19 cellular contexts compared by ENCODE assay signal in genomic region chr3:42732196-42732828, GRCh38. TPM values are rescaled to one million over a fixed set of nuclear protein-coding genes. Genes with fewer than 3 reads are reported as not detected.
DNase-seq lines count a peak whose midpoint lies in the region; ATAC-seq and TF ChIP-seq lines count a peak whose summit lies in the region.
"Had no signal": no experiment of that assay in that cellular context is flagged by ENCODE, and none has a peak within 500 bp of the region (broad histone marks: within the 10 kb centered on the region; RNA-seq: fewer than 3 reads in every experiment).

No MANE protein-coding gene starts in this region.

- WGBS in gastroesophageal sphincter (ENCODE audit: low coverage in 1 of 2), 2 donors, result 100% methylated on average over 1 of the region's 4 CpGs

- intact Hi-C loops in posterior cingulate gyrus (cut with DNase I), result no loop called here

- ATAC-seq in HG03439 (IDR thresholded peaks at IDR 0.05; ENCODE audit: unreplicated experiment) (no peak), gastroesophageal sphincter (no peak)
- ATAC-seq: activated CD8-positive, alpha-beta T cell treated with anti-CD3 and anti-CD28 coated beads for 36 hours had no signal

- no peaks in the 10 kb centered on the region for H3K36me3 ChIP-seq in gastroesophageal sphincter
- H3K36me3 ChIP-seq: HAP-1 had no signal

- H3K27ac ChIP-seq in gastroesophageal sphincter, result peak overlapping the region in 2 of 4 donors; percentile 45 to 65
- H3K27ac ChIP-seq: PC-9 had no signal

- no peak for TF ChIP-seq CTCF in gastroesophageal sphincter (IDR thresholded peaks at IDR 0.05)

- TF ChIP-seq POLR2A in gastroesophageal sphincter (IDR thresholded peaks at IDR 0.05), result no peak

- H3K27me3 ChIP-seq in gastroesophageal sphincter, result no peaks in the 10 kb centered on the region

- H3K4me3 ChIP-seq in gastroesophageal sphincter, result no peak overlapping the region
- H3K4me3 ChIP-seq: GM12878, HAP-1, PC-9 had no signal

- H3K9me3 ChIP-seq in gastroesophageal sphincter, result no peaks in the 10 kb centered on the region
- H3K9me3 ChIP-seq: HAP-1 had no signal

- peaks cover 0 to 15% (median 0%) of the 10 kb centered on the region in 3 donors for H3K4me1 ChIP-seq in gastroesophageal sphincter
- H3K4me1 ChIP-seq: HAP-1 had no signal

- no peak for TF ChIP-seq EP300 in gastroesophageal sphincter (IDR thresholded peaks at IDR 0.05)

- DNase-seq in C1 segment of cervical spinal cord (lab: John Stamatoyannopoulos, UW) (peak in 12 of 14 donors; percentile 14 to 87 (median 80)), SW480 (ENCODE audit: low spot score) (peak; percentile 26), hippocampal formation (lab: John Stamatoyannopoulos, UW) (peak; percentile 90 to 96), posterior cingulate gyrus (peak; percentile 74 to 98 (median 90)), COLO668 (lab: John Stamatoyannopoulos, UW; ENCODE audit: unreplicated experiment) (no peak), cerebellar nuclear complex (lab: John Stamatoyannopoulos, UW) (no peak)
- DNase-seq: activated CD8-positive, alpha-beta T cell treated with anti-CD3 and anti-CD28 coated beads for 36 hours; amniotic stem cell; COR-L47; cortex of kidney; erythroblast; NCI-H2081 treated with DMSO at 0.1 percent for 48 hours; NCI-H524 treated with DMSO at 0.1 percent for 48 hours; PC-9 had no signal

RNA-seq across cellular contexts. Expression of gene HHATL, which starts 29.7 kb away (rescaled TPM):
- 1 to 10 TPM in 1 of 4 donors, under 1 TPM in 1, not detected in 2; 0.23 to 1.2 TPM for total RNA-seq in gastroesophageal sphincter
- total RNA-seq: activated CD8-positive, alpha-beta T cell treated with anti-CD3 and anti-CD28 coated beads for 36 hours; GM12878; PC-9 had no signal

RNA-seq across cellular contexts. Expression of gene CCDC13, which starts 40.7 kb away (rescaled TPM):
- 1 to 10 TPM; 2.8 to 7.4 (median 5.6) TPM for total RNA-seq in gastroesophageal sphincter

RNA-seq across cellular contexts. Expression of gene KLHL40, which starts 47.0 kb away (rescaled TPM):
- total RNA-seq in gastroesophageal sphincter, result not detected
- total RNA-seq: activated CD8-positive, alpha-beta T cell treated with anti-CD3 and anti-CD28 coated beads for 36 hours; GM12878; liver; PC-9 had no signal

Comparison
In these comparisons a context has a peak if more than half of its experiments do, and no peak if none do; other contexts are left out.
1. DNase-seq: peak in C1 segment of cervical spinal cord (12 of 14), SW480 (single experiment), hippocampal formation (2 of 2) and posterior cingulate gyrus (10 of 10); none in COLO668 (single experiment) and cerebellar nuclear complex (0 of 2).